33 cellular contexts compared by ENCODE assay signal in the genomic region with DNA sequence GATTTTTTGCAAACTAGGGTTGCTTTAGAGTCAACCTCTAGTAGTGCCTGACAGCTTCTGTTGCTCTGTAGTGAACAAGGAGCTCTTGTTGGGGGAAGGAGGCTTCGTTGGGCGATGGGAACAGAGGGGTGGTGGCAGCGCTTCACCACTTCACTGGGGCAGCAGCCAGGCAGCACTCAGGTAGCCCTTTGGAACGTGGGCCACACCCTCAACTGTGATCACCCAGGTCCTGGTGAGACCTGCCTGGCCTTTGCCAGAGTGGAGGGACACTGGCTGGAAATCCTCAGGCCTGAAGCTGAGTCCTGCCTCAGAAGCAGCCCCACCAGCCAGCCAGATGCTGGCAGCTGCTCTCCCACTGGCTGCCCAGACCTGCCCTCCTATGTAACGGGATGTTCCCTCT. TPM values are rescaled to one million over a fixed set of nuclear protein-coding genes. Genes with fewer than 3 reads are reported as not detected.
"Had no signal": no experiment of that assay in that cellular context is flagged by ENCODE, and none has a peak within 500 bp of the region (broad histone marks: within the 10 kb centered on the region; RNA-seq: fewer than 3 reads in every experiment).

No MANE protein-coding gene starts in this region.

- H3K4me3 ChIP-seq: body of pancreas, esophagus squamous epithelium, gastroesophageal sphincter had no signal

- H3K9me3 Mint-ChIP-seq: activated B cell treated with CpG ODN at 0.5 μM for 24 hours; activated CD8-positive, alpha-beta T cell treated with anti-CD3 and anti-CD28 coated beads for 36 hours; activated T-cell treated with anti-CD3 and anti-CD28 coated beads, Interleukin-2, amount 50 U/mL, for 4 hours; activated T-helper 17 cell treated with anti-CD3 and anti-CD28 coated beads, Interleukin-2, amount 50 U/mL, for 72 hours; T-helper 2 cell treated with Interferon-gamma antibody and Interleukin-4, amounts not matched to agents 5 μg/mL and 100 μg/mL, for 36 hours had no signal

- H3K36me3 Mint-ChIP-seq: activated naive CD8-positive, alpha-beta T cell had no signal

- H3K27ac ChIP-seq: body of pancreas, epithelial cell of prostate, esophagus squamous epithelium, gastroesophageal sphincter, WERI-Rb-1 had no signal

- H3K27me3 Mint-ChIP-seq: activated CD8-positive, alpha-beta T cell treated with anti-CD3 and anti-CD28 coated beads for 36 hours; activated naive CD8-positive, alpha-beta T cell had no signal

- H3K27me3 ChIP-seq: body of pancreas had no signal

- H3K36me3 ChIP-seq: esophagus squamous epithelium, gastroesophageal sphincter, WERI-Rb-1 had no signal

- DNase-seq: activated B cell treated with CpG ODN at 0.5 μM for 24 hours; activated CD4-positive, alpha-beta T cell treated with anti-CD3 and anti-CD28 coated beads for 48 hours; activated CD4-positive, alpha-beta T cell treated with anti-CD3 and anti-CD28 coated beads, Interleukin-2, amount 50 U/mL, for 1 hour; activated CD4-positive, alpha-beta T cell treated with anti-CD3 and anti-CD28 coated beads, Interleukin-2, amount 50 U/mL, for 48 hours; activated CD8-positive, alpha-beta memory T cell treated with anti-CD3 and anti-CD28 coated beads for 24 hours; activated CD8-positive, alpha-beta T cell treated with anti-CD3 and anti-CD28 coated beads for 36 hours; activated effector memory CD4-positive, alpha-beta T cell treated with Interleukin-2 at 50 U/mL for 16 hours; activated gamma-delta T cell treated with Interleukin-2 at 50 U/mL for 16 hours; activated naive CD4-positive, alpha-beta T cell treated with anti-CD3 and anti-CD28 coated beads, Interleukin-2, amount 50 U/mL, for 16 hours; activated naive CD4-positive, alpha-beta T cell treated with Interleukin-2 at 50 U/mL for 16 hours; activated T-cell treated with anti-CD3 and anti-CD28 coated beads, Interleukin-2, amount 50 U/mL, for 4 hours; amniotic stem cell; aorta; body of pancreas; caudate nucleus; effector CD8-positive, alpha-beta T cell; esophagus squamous epithelium; foreskin melanocyte; T-helper 1 cell; T-helper 17 cell; T1000; WERI-Rb-1 had no signal

- ATAC-seq: activated CD4-positive, CD25-positive, alpha-beta regulatory T cell treated with anti-CD3 and anti-CD28 coated beads, Interleukin-2, amount 50 U/mL, for 24 hours; activated CD8-positive, alpha-beta T cell treated with anti-CD3 and anti-CD28 coated beads for 36 hours; activated T-cell treated with anti-CD3 and anti-CD28 coated beads, Interleukin-2, amount 50 U/mL, for 4 hours; activated T-helper 17 cell treated with anti-CD3 and anti-CD28 coated beads, Interleukin-2, amount 50 U/mL, for 72 hours; body of pancreas; gastroesophageal sphincter; T-helper 17 cell had no signal

- H3K9me3 ChIP-seq: body of pancreas, esophagus squamous epithelium, gastroesophageal sphincter had no signal

- H3K4me3 Mint-ChIP-seq: activated B cell treated with CpG ODN at 0.5 μM for 24 hours; activated CD8-positive, alpha-beta T cell treated with anti-CD3 and anti-CD28 coated beads for 36 hours; activated naive CD8-positive, alpha-beta T cell; activated T-cell treated with anti-CD3 and anti-CD28 coated beads, Interleukin-2, amount 50 U/mL, for 4 hours; activated T-helper 17 cell treated with anti-CD3 and anti-CD28 coated beads, Interleukin-2, amount 50 U/mL, for 72 hours; T-helper 17 cell; T-helper 2 cell treated with Interferon-gamma antibody and Interleukin-4, amounts not matched to agents 5 μg/mL and 100 μg/mL, for 36 hours had no signal

- H3K4me1 Mint-ChIP-seq: activated B cell treated with CpG ODN at 0.5 μM for 24 hours; activated T-helper 17 cell treated with anti-CD3 and anti-CD28 coated beads, Interleukin-2, amount 50 U/mL, for 72 hours had no signal

- H3K4me1 ChIP-seq: body of pancreas, gastroesophageal sphincter had no signal

- H3K27ac Mint-ChIP-seq: activated B cell treated with CpG ODN at 0.5 μM for 24 hours; activated CD8-positive, alpha-beta T cell treated with anti-CD3 and anti-CD28 coated beads for 36 hours; activated naive CD8-positive, alpha-beta T cell; activated T-helper 17 cell treated with anti-CD3 and anti-CD28 coated beads, Interleukin-2, amount 50 U/mL, for 72 hours; T-helper 17 cell; T-helper 2 cell treated with Interferon-gamma antibody and Interleukin-4, amounts not matched to agents 5 μg/mL and 100 μg/mL, for 36 hours had no signal

RNA-seq across cellular contexts. Expression of a gene that starts 10.4 kb away (rescaled TPM):
- total RNA-seq: activated B cell treated with CpG ODN at 0.5 μM for 24 hours; activated T-cell treated with anti-CD3 and anti-CD28 coated beads, Interleukin-2, amount 50 U/mL, for 4 hours; aorta; dermis microvascular lymphatic vessel endothelial cell; endothelial cell of umbilical vein; fibroblast of lung; fibroblast of villous mesenchyme; glomerular endothelial cell had no signal
